ENCODE assay signal across 1 cellular context in the genomic region with DNA sequence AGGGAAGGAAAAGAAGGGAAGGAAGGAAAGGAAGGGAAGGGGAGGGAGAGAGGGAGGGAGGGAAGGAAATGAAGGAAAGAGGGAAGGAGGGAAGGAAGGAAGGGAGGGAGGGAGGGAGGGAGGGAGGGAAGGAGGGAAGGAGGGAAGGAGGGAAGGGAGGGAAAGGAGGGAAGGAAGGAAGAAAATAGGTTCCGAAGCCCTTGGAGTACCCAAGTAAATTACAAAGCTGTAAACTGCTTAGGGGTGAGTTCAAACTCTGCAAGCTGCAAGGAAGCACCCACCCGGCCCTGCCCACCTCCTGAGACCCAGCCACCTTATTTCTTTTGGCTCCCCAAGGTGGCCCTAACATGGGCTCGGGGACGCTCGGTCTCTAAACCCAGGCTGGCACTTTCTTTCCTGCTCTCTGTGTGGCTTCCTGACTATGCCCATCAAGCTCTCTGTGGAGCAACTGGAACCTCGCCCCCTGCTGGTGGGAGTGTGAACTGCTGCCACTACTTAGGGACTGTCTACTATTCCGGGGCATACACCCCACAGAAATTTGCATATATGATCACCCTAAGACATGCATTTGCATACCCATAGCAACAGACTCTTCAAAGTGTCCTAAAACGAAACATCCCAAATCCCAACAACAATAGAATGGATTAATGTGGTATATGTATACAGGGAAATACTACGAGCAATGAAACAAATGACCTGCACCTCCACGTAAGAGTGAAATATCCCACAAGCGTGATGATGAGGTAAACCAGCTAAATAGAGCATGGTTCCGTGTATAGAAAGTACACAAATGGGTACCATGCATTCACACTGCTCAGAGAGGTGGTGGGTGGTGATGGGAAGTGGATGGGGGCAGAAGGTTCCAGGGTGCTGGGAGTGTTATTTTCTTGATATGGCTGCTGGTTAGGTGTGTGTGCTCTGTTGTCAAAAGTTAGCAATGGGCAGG.
TF ChIP-seq lines count a peak whose summit lies in the region.

No MANE protein-coding gene starts in this region.

TF ChIP-seq in HepG2, 621 proteins besides CTCF, POLR2A, EP300 and RAD21 (continued from another document):
- TF ChIP-seq, protein P1, sequence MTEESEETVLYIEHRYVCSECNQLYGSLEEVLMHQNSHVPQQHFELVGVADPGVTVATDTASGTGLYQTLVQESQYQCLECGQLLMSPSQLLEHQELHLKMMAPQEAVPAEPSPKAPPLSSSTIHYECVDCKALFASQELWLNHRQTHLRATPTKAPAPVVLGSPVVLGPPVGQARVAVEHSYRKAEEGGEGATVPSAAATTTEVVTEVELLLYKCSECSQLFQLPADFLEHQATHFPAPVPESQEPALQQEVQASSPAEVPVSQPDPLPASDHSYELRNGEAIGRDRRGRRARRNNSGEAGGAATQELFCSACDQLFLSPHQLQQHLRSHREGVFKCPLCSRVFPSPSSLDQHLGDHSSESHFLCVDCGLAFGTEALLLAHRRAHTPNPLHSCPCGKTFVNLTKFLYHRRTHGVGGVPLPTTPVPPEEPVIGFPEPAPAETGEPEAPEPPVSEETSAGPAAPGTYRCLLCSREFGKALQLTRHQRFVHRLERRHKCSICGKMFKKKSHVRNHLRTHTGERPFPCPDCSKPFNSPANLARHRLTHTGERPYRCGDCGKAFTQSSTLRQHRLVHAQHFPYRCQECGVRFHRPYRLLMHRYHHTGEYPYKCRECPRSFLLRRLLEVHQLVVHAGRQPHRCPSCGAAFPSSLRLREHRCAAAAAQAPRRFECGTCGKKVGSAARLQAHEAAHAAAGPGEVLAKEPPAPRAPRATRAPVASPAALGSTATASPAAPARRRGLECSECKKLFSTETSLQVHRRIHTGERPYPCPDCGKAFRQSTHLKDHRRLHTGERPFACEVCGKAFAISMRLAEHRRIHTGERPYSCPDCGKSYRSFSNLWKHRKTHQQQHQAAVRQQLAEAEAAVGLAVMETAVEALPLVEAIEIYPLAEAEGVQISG (CRISPR knock-in tag; IDR thresholded peaks at IDR 0.05), result peak; percentile 76
- no peak for TF ChIP-seq ZNF431 (CRISPR knock-in tag; IDR thresholded peaks at IDR 0.05; ENCODE audit: borderline replicate concordance, low read depth)
- TF ChIP-seq, protein P2, sequence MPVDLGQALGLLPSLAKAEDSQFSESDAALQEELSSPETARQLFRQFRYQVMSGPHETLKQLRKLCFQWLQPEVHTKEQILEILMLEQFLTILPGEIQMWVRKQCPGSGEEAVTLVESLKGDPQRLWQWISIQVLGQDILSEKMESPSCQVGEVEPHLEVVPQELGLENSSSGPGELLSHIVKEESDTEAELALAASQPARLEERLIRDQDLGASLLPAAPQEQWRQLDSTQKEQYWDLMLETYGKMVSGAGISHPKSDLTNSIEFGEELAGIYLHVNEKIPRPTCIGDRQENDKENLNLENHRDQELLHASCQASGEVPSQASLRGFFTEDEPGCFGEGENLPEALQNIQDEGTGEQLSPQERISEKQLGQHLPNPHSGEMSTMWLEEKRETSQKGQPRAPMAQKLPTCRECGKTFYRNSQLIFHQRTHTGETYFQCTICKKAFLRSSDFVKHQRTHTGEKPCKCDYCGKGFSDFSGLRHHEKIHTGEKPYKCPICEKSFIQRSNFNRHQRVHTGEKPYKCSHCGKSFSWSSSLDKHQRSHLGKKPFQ (CRISPR knock-in tag; IDR thresholded peaks at IDR 0.05; ENCODE audit: insufficient replicate concordance), result no peak
